ENCODE assay signal across 33 cellular contexts in the genomic region with DNA sequence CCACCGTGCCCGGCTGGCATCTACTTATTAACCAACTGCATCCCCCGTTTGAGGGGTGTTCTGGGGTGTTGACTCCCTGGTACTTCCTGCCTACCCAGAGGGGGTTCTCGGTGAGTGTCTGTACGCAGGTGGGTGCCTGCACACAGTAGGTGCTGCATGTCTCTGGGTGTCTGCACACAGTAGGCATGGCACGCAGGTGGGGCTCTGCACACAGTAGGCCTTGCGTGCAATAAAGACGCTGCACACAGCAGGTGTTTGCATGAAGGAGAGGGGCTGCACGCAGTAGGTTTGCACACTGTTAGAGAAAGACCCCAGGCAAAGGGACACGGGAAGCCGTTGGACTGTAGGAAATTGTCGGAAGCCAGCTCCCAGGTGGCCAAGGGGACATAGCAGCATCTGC.
"Had no signal": no experiment of that assay in that cellular context is flagged by ENCODE, and none has a peak within 500 bp of the region (broad histone marks: within the 10 kb centered on the region; RNA-seq: fewer than 3 reads in every experiment).

No MANE protein-coding gene starts in this region.

- H3K9me3 Mint-ChIP-seq: natural killer cell treated with Interleukin-12 subunit alpha and Interleukin-12 subunit beta and Interleukin-15 and Interleukin-18, amount 100 ng/mL, for 72 hours had no signal

- H3K27ac ChIP-seq: cardiac muscle cell, colonic mucosa, gastrocnemius medialis, left lung, lower lobe of right lung, neutrophil, pancreas, prostate gland, testis, VCaP had no signal

- FAIRE-seq: islet of Langerhans, pancreas, TTC549, urothelium cell line had no signal

- H3K36me3 Mint-ChIP-seq: activated naive CD8-positive, alpha-beta T cell treated with anti-CD3 and anti-CD28 coated beads, Interleukin-2, amount 10 ng/mL, durations not matched to agents 7 days and 5 days had no signal

- ATAC-seq: gastrocnemius medialis; lower lobe of right lung; natural killer cell treated with Interleukin-12 subunit alpha and Interleukin-12 subunit beta and Interleukin-15 and Interleukin-18, amount 100 ng/mL, for 72 hours; pancreas; stimulated activated naive CD8-positive, alpha-beta T cell treated with anti-CD3 and anti-CD28 coated beads, Interleukin-15, Interleukin-2, amounts not matched to agents 100 U/mL and 50 U/mL, for 24 hours had no signal

- H3K27ac Mint-ChIP-seq: activated naive CD4-positive, alpha-beta T cell treated with anti-CD3 and anti-CD28 coated beads, Interleukin-2, amount 10 ng/mL, durations not matched to agents 7 days and 5 days; activated naive CD8-positive, alpha-beta T cell treated with anti-CD3 and anti-CD28 coated beads, Interleukin-2, amount 10 ng/mL, durations not matched to agents 7 days and 5 days; activated T-cell treated with anti-CD3 and anti-CD28 coated beads, Interleukin-2, amount 50 U/mL, for 24 hours; brain; natural killer cell treated with Interleukin-12 subunit alpha and Interleukin-12 subunit beta and Interleukin-15 and Interleukin-18, amount 100 ng/mL, for 72 hours had no signal

- H3K27me3 ChIP-seq: ascending aorta, cardiac muscle cell, gastrocnemius medialis, pancreas, testis had no signal

- DNase-seq: activated CD4-positive, alpha-beta T cell treated with anti-CD3 and anti-CD28 coated beads for 4 hours; activated CD4-positive, alpha-beta T cell treated with anti-CD3 and anti-CD28 coated beads, Interleukin-2, amount 50 U/mL, for 48 hours; activated CD8-positive, alpha-beta memory T cell treated with anti-CD3 and anti-CD28 coated beads, Interleukin-2, amount 50 U/mL, for 48 hours; activated gamma-delta T cell; activated naive CD4-positive, alpha-beta T cell treated with anti-CD3 and anti-CD28 coated beads, Interleukin-2, amount 10 ng/mL, durations not matched to agents 7 days and 5 days; activated naive CD8-positive, alpha-beta T cell treated with anti-CD3 and anti-CD28 coated beads, Interleukin-2, amount 10 ng/mL, durations not matched to agents 7 days and 5 days; activated T-cell treated with anti-CD3 and anti-CD28 coated beads, Interleukin-2, amount 50 U/mL, for 24 hours; cerebellar nuclear complex; colonic mucosa; effector CD8-positive, alpha-beta T cell; erythroblast; gastrocnemius medialis; glutamatergic neuron; lower lobe of right lung; mesendoderm; pancreas; stimulated activated CD4-positive, alpha-beta T cell treated with anti-CD3 and anti-CD28 coated beads, Interleukin-15, amount 100 ng/mL, for 24 hours; stimulated activated CD4-positive, alpha-beta T cell treated with anti-CD3 and anti-CD28 coated beads, Interleukin-2, amount 100 ng/mL, for 24 hours; stimulated activated naive CD8-positive, alpha-beta T cell treated with anti-CD3 and anti-CD28 coated beads, Interleukin-15, Interleukin-2, amounts not matched to agents 100 U/mL and 50 U/mL, for 24 hours; T-helper 9 cell; testis; transverse colon had no signal

- H3K9me3 ChIP-seq: colonic mucosa, gastrocnemius medialis, neutrophil, pancreas, prostate gland, testis had no signal

- H3K4me3 Mint-ChIP-seq: activated naive CD4-positive, alpha-beta T cell treated with anti-CD3 and anti-CD28 coated beads, Interleukin-2, amount 10 ng/mL, durations not matched to agents 7 days and 5 days; activated naive CD8-positive, alpha-beta T cell treated with anti-CD3 and anti-CD28 coated beads, Interleukin-2, amount 10 ng/mL, durations not matched to agents 7 days and 5 days; activated T-cell treated with anti-CD3 and anti-CD28 coated beads, Interleukin-2, amount 50 U/mL, for 24 hours; natural killer cell treated with Interleukin-12 subunit alpha and Interleukin-12 subunit beta and Interleukin-15 and Interleukin-18, amount 100 ng/mL, for 72 hours had no signal

- H3K36me3 ChIP-seq: ascending aorta, cardiac muscle cell, colonic mucosa, gastrocnemius medialis, left lung, lower lobe of right lung, neutrophil, pancreas, prostate gland, transverse colon had no signal

- H3K4me3 ChIP-seq: ascending aorta, cardiac muscle cell, colonic mucosa, gastrocnemius medialis, left lung, pancreas, prostate gland, testis, transverse colon had no signal
